Comparison of ENCODE assay signal across 1 cellular context in the genomic region with DNA sequence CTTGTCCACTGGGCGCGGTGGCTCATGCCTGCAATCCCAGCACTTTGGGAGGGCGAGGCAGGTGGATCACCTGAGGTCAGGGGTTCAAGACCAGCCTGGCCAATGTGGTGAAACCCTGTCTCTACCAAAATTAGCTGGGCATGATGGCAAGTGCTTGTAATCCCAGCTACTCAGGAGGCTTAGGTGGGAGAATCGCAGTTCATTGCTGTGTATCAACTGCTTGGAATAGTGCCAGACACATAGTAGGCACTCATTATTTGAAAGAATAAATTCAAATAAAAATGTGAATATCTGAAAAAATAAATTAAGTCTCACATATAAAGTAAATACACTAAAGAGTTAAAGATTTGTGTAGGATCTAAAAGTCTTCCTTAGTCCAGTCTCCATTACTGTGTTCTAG.
TF ChIP-seq lines count a peak whose summit lies in the region.

No MANE protein-coding gene starts in this region.

TF ChIP-seq in GM12878, 131 proteins besides CTCF, POLR2A, EP300 and RAD21:
- TF ChIP-seq ZNF622 (IDR thresholded peaks at IDR 0.05) (no peak), ZNF207 (IDR thresholded peaks at IDR 0.05; ENCODE audit: borderline replicate concordance) (no peak), NR2C2 (IDR thresholded peaks at IDR 0.05; ENCODE audit: borderline replicate concordance, control insufficient read depth, insufficient read length, low read depth) (no peak), YY1 (IDR thresholded peaks at IDR 0.05; ENCODE audit: low read depth, low read length) (no peak), BHLHE40 (IDR thresholded peaks at IDR 0.05; ENCODE audit: borderline replicate concordance in 1 of 2, low read depth in 2 of 2, low read length in 1 of 2) (no peak), ATF7 (IDR thresholded peaks at IDR 0.05; ENCODE audit: low read depth) (no peak), SMAD1 (IDR thresholded peaks at IDR 0.05; ENCODE audit: low read depth, partially characterized antibody) (no peak), HDGF (IDR thresholded peaks at IDR 0.05) (no peak), MEF2A (IDR thresholded peaks at IDR 0.05; ENCODE audit: insufficient read depth, low read depth, low read length) (no peak), NR2F1 (conservative IDR thresholded peaks at IDR 0.05) (no peak), CEBPB (IDR thresholded peaks at IDR 0.05; ENCODE audit: borderline replicate concordance in 1 of 2, low read depth in 2 of 2, low read length in 2 of 2) (no peak), KLF5 (IDR thresholded peaks at IDR 0.05; ENCODE audit: partially characterized antibody) (no peak)
- TF ChIP-seq, protein P1, sequence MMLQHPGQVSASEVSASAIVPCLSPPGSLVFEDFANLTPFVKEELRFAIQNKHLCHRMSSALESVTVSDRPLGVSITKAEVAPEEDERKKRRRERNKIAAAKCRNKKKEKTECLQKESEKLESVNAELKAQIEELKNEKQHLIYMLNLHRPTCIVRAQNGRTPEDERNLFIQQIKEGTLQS (IDR thresholded peaks at IDR 0.05; ENCODE audit: borderline replicate concordance, extremely low read depth, low read depth, low read length): no peak
- TF ChIP-seq, protein P2, sequence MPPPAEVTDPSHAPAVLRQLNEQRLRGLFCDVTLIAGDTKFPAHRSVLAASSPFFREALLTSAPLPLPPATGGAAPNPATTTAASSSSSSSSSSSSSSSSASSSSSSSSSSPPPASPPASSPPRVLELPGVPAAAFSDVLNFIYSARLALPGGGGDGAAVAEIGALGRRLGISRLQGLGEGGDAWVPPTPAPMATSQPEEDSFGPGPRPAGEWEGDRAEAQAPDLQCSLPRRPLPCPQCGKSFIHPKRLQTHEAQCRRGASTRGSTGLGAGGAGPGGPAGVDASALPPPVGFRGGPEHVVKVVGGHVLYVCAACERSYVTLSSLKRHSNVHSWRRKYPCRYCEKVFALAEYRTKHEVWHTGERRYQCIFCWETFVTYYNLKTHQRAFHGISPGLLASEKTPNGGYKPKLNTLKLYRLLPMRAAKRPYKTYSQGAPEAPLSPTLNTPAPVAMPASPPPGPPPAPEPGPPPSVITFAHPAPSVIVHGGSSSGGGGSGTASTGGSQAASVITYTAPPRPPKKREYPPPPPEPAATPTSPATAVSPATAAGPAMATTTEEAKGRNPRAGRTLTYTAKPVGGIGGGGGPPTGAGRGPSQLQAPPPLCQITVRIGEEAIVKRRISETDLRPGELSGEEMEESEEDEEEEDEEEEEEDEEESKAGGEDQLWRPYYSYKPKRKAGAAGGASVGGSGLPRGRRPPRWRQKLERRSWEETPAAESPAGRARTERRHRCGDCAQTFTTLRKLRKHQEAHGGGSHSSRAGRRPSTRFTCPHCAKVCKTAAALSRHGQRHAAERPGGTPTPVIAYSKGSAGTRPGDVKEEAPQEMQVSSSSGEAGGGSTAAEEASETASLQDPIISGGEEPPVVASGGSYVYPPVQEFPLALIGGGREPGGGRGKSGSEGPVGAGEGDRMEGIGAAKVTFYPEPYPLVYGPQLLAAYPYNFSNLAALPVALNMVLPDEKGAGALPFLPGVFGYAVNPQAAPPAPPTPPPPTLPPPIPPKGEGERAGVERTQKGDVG (CRISPR knock-in tag; IDR thresholded peaks at IDR 0.05): no peak
- TF ChIP-seq, protein P3, sequence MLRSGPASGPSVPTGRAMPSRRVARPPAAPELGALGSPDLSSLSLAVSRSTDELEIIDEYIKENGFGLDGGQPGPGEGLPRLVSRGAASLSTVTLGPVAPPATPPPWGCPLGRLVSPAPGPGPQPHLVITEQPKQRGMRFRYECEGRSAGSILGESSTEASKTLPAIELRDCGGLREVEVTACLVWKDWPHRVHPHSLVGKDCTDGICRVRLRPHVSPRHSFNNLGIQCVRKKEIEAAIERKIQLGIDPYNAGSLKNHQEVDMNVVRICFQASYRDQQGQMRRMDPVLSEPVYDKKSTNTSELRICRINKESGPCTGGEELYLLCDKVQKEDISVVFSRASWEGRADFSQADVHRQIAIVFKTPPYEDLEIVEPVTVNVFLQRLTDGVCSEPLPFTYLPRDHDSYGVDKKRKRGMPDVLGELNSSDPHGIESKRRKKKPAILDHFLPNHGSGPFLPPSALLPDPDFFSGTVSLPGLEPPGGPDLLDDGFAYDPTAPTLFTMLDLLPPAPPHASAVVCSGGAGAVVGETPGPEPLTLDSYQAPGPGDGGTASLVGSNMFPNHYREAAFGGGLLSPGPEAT (IDR thresholded peaks at IDR 0.05; ENCODE audit: low read depth): no peak
